ENCODE assay signal across 8 cellular contexts in genomic region chr9:128550770-128551651, GRCh38. TPM values are rescaled to one million over a fixed set of nuclear protein-coding genes. Genes with fewer than 3 reads are reported as not detected.
DNase-seq lines count a peak whose midpoint lies in the region; ATAC-seq and TF ChIP-seq lines count a peak whose summit lies in the region.

No MANE protein-coding gene starts in this region.

- CTCF ChIA-PET in GM10248 (lab: Yijun Ruan, JAX) = interaction anchor here (0.9 to 3.5 kb wide), 7 partner anchors 9 to 259 kb away, joined by 3 to 22 read pairs (median 4); no protein-coding TSS in a partner anchor

- no peak for ATAC-seq in body of pancreas

- H3K4me1 ChIP-seq in body of pancreas = peaks cover 33% of the 10 kb centered on the region

- H3K9me3 ChIP-seq in body of pancreas = no peaks in the 10 kb centered on the region

- in situ Hi-C loops in GM13976 (cut with MboI; ENCODE audit: low sequenced_read_pairs, unreplicated experiment) = no loop called here

- no peaks in the 10 kb centered on the region for H3K36me3 ChIP-seq in body of pancreas (replicated peaks in 1 of 2; ENCODE audit: insufficient read depth in 1 of 2, low read depth in 2 of 2)

- H3K4me1 Mint-ChIP-seq in CD14-positive monocyte = peaks cover 24% of the 10 kb centered on the region

- peak overlapping the region in 5 of 7 donors; percentile 58 to 95 (median 90) for H3K27ac Mint-ChIP-seq in CD14-positive monocyte

- POLR2A ChIA-PET in GM10248 (lab: Yijun Ruan, JAX) = no interaction called here

- 56 to 70% methylated on average over 8 to 11 of the region's 11 CpGs for WGBS in body of pancreas, 2 donors

- H3K27me3 ChIP-seq in body of pancreas = no peaks in the 10 kb centered on the region

- TF ChIP-seq CTCF in CD14-positive monocyte (IDR thresholded peaks at IDR 0.05) (no peak), NB4 (IDR thresholded peaks at IDR 0.05; ENCODE audit: low read depth, low read length) (no peak), body of pancreas (IDR thresholded peaks at IDR 0.05) (no peak), GM10248 (IDR thresholded peaks at IDR 0.05; ENCODE audit: control extremely low read depth, extremely low read depth, low read depth, missing control alignments) (no peak), GM13976 (IDR thresholded peaks at IDR 0.05; ENCODE audit: borderline replicate concordance, control extremely low read depth, extremely low read depth, insufficient read depth, missing control alignments) (no peak)

- H3K36me3 Mint-ChIP-seq in CD14-positive monocyte = no peaks in the 10 kb centered on the region

- H3K27me3 Mint-ChIP-seq in CD14-positive monocyte (ENCODE audit: low read depth in 3 of 3) = no peaks in the 10 kb centered on the region

- intact Hi-C loops in CD14-positive monocyte (cut with micrococcal nuclease) (loop anchor here in 1 of 2 donors (5.0 kb wide), 1 partner anchor 44 kb away; no protein-coding TSS in a partner anchor), body of pancreas (cut with DNase I) (no loop called here)

- H3K4me3 ChIP-seq in NB4 (ENCODE audit: low read depth, low read length) = peak overlapping the region; percentile 57
- no peak overlapping the region for H3K4me3 ChIP-seq in body of pancreas
- peak overlapping the region in 5 of 7 experiments; percentile 71 to 99 (median 97) for H3K4me3 ChIP-seq in skin epidermis

- TF ChIP-seq POLR2A in NB4 (IDR thresholded peaks at IDR 0.05; ENCODE audit: extremely low read depth, insufficient read length) = no peak
- TF ChIP-seq POLR2A in body of pancreas (IDR thresholded peaks at IDR 0.05) = no peak

- H3K27ac ChIP-seq in body of pancreas (peak overlapping the region in 3 of 4 donors; percentile 60 to 95 (median 92)), skin epidermis (peak overlapping the region in 20 of 21 experiments; percentile 77 to 99 (median 94))

- DNase-seq in CD14-positive monocyte (ENCODE audit: low spot score) = no peak
- DNase-seq in NB4 (ENCODE audit: low read depth) = no peak
- DNase-seq in body of pancreas = peak in 2 of 4 donors; percentile 12 to 13
- DNase-seq in islet precursor cell = peak; percentile 55
- no peak for DNase-seq in GM10248 (ENCODE audit: extremely low spot score)
- no peak for DNase-seq in NCI-H128 (lab: John Stamatoyannopoulos, UW; ENCODE audit: unreplicated experiment)
- DNase-seq in GM13976 (ENCODE audit: low spot score) = no peak

- peaks cover 0 to 3% (median 0%) of the 10 kb centered on the region in 7 donors for H3K9me3 Mint-ChIP-seq in CD14-positive monocyte

- H3K4me3 Mint-ChIP-seq in CD14-positive monocyte = peak overlapping the region; percentile 88 to 95

RNA-seq across cellular contexts. Expression of gene SPTAN1, which starts 1.4 kb away (rescaled TPM):
- 1 to 10 TPM; 6.2 to 8.5 TPM for polyA plus RNA-seq in CD14-positive monocyte
- 100 to 1,000 TPM; 119 to 248 TPM for total RNA-seq in body of pancreas

RNA-seq across cellular contexts. Expression of gene GLE1, which starts 46.5 kb away (rescaled TPM):
- polyA plus RNA-seq in CD14-positive monocyte = 10 to 100 TPM; 22.2 to 31.2 TPM
- 10 to 100 TPM in 1 of 2 donors, 1 to 10 TPM in 1; 8.3 to 11.5 TPM for total RNA-seq in body of pancreas

Comparison
In these comparisons a context has a peak if more than half of its experiments do, and no peak if none do; other contexts are left out.
1. H3K4me3 ChIP-seq: peak in NB4 (single experiment) and skin epidermis (5 of 7); none in body of pancreas (0 of 2).